ENCODE assay signal across 9 cellular contexts in genomic region chr16:2511996-2512919, GRCh38. TPM values are rescaled to one million over a fixed set of nuclear protein-coding genes. Genes with fewer than 3 reads are reported as not detected.
DNase-seq lines count a peak whose midpoint lies in the region; ATAC-seq and TF ChIP-seq lines count a peak whose summit lies in the region.
"Had no signal": no experiment of that assay in that cellular context is flagged by ENCODE, and none has a peak within 500 bp of the region (broad histone marks: within the 10 kb centered on the region; RNA-seq: fewer than 3 reads in every experiment).

No MANE protein-coding gene starts in this region.

- H3K27me3 Mint-ChIP-seq in HFFc6 (ENCODE audit: insufficient read depth): peaks cover 9% of the 10 kb centered on the region
- no peaks in the 10 kb centered on the region for H3K27me3 Mint-ChIP-seq in activated CD8-positive, alpha-beta T cell treated with anti-CD3 and anti-CD28 coated beads for 36 hours
- H3K27me3 Mint-ChIP-seq in stimulated activated naive B cell treated with anti-CD40 and anti-IgM and Interleukin-4, amounts not matched to agents 10 μg/mL and 1 μg/mL and 100 μg/mL, for 72 hours: no peaks in the 10 kb centered on the region

- no peak for TF ChIP-seq CTCF in HFFc6 (IDR thresholded peaks at IDR 0.05)
- no peak for TF ChIP-seq CTCF in activated CD8-positive, alpha-beta T cell treated with anti-CD3 and anti-CD28 coated beads for 36 hours (IDR thresholded peaks at IDR 0.05)

- peak overlapping the region; percentile 81 for H3K4me3 ChIP-seq in iPS-18c (ENCODE audit: insufficient read depth, low read depth, low read length)

- CTCF ChIA-PET in activated CD8-positive, alpha-beta T cell treated with anti-CD3 and anti-CD28 coated beads for 36 hours (lab: Charles Lee): no interaction called here

- no peak for ATAC-seq in activated CD8-positive, alpha-beta T cell treated with anti-CD3 and anti-CD28 coated beads for 36 hours
- ATAC-seq in stimulated activated naive B cell treated with anti-CD40 and anti-IgM and Interleukin-4, amounts not matched to agents 10 μg/mL and 1 μg/mL and 100 μg/mL, for 72 hours (replicated peaks): no peak

- peaks cover 45% of the 10 kb centered on the region for H3K4me1 Mint-ChIP-seq in HFFc6 (ENCODE audit: low read depth)
- H3K4me1 Mint-ChIP-seq in activated CD8-positive, alpha-beta T cell treated with anti-CD3 and anti-CD28 coated beads for 36 hours (ENCODE audit: low read depth): peaks cover 36% of the 10 kb centered on the region
- peaks cover 65 to 90% of the 10 kb centered on the region in 2 donors for H3K4me1 Mint-ChIP-seq in stimulated activated naive B cell treated with anti-CD40 and anti-IgM and Interleukin-4, amounts not matched to agents 10 μg/mL and 1 μg/mL and 100 μg/mL, for 72 hours

- H3K9me3 Mint-ChIP-seq in HFFc6: no peaks in the 10 kb centered on the region
- H3K9me3 Mint-ChIP-seq in activated CD8-positive, alpha-beta T cell treated with anti-CD3 and anti-CD28 coated beads for 36 hours: no peaks in the 10 kb centered on the region
- H3K9me3 Mint-ChIP-seq in stimulated activated naive B cell treated with anti-CD40 and anti-IgM and Interleukin-4, amounts not matched to agents 10 μg/mL and 1 μg/mL and 100 μg/mL, for 72 hours: peaks cover 0 to 3% of the 10 kb centered on the region in 2 donors

- H3K36me3 Mint-ChIP-seq in HFFc6 (ENCODE audit: low read depth): peaks cover 23% of the 10 kb centered on the region
- H3K36me3 Mint-ChIP-seq in activated CD8-positive, alpha-beta T cell treated with anti-CD3 and anti-CD28 coated beads for 36 hours (ENCODE audit: low read depth): peaks cover 11% of the 10 kb centered on the region
- H3K36me3 Mint-ChIP-seq in stimulated activated naive B cell treated with anti-CD40 and anti-IgM and Interleukin-4, amounts not matched to agents 10 μg/mL and 1 μg/mL and 100 μg/mL, for 72 hours: peaks cover 17 to 24% of the 10 kb centered on the region in 2 donors

- intact Hi-C loops in activated CD8-positive, alpha-beta T cell treated with anti-CD3 and anti-CD28 coated beads for 36 hours (cut with micrococcal nuclease): no loop called here

- peak overlapping the region; percentile 36; the same call in 1 of the 2 replicates for H3K27ac Mint-ChIP-seq in HFFc6
- peak overlapping the region; percentile 78 for H3K27ac Mint-ChIP-seq in activated CD8-positive, alpha-beta T cell treated with anti-CD3 and anti-CD28 coated beads for 36 hours
- H3K27ac Mint-ChIP-seq in stimulated activated naive B cell treated with anti-CD40 and anti-IgM and Interleukin-4, amounts not matched to agents 10 μg/mL and 1 μg/mL and 100 μg/mL, for 72 hours: peak overlapping the region; percentile 97

- no peaks in the 10 kb centered on the region for H3K9me3 ChIP-seq in iPS-18c (ENCODE audit: control insufficient read depth, insufficient read depth, low read length)
- H3K9me3 ChIP-seq: SJSA1 had no signal

- DNase-seq in HFFc6 (no peak), dedifferentiated amniotic fluid mesenchymal stem cell (ENCODE audit: extremely low spot score) (no peak), C1 segment of cervical spinal cord (lab: John Stamatoyannopoulos, UW) (no peak), NCI-H774 (lab: John Stamatoyannopoulos, UW) (no peak)
- no peak for DNase-seq in activated CD8-positive, alpha-beta T cell treated with anti-CD3 and anti-CD28 coated beads for 36 hours
- DNase-seq in stimulated activated naive B cell treated with anti-CD40 and anti-IgM and Interleukin-4, amounts not matched to agents 10 μg/mL and 1 μg/mL and 100 μg/mL, for 72 hours: no peak
- DNase-seq: activated CD8-positive, alpha-beta memory T cell treated with anti-CD3 and anti-CD28 coated beads, Interleukin-2, amount 50 U/mL, for 48 hours had no signal

- H3K4me3 Mint-ChIP-seq in HFFc6: peak overlapping the region; percentile 90
- peak overlapping the region; percentile 90 for H3K4me3 Mint-ChIP-seq in activated CD8-positive, alpha-beta T cell treated with anti-CD3 and anti-CD28 coated beads for 36 hours
- H3K4me3 Mint-ChIP-seq in stimulated activated naive B cell treated with anti-CD40 and anti-IgM and Interleukin-4, amounts not matched to agents 10 μg/mL and 1 μg/mL and 100 μg/mL, for 72 hours: peak overlapping the region; percentile 84 to 96

- POLR2A ChIA-PET in activated CD8-positive, alpha-beta T cell treated with anti-CD3 and anti-CD28 coated beads for 36 hours (lab: Charles Lee): interaction anchor here (1.3 to 1.6 kb wide), 2 partner anchors 11 to 31 kb away, joined by 4 to 5 read pairs; no protein-coding TSS in a partner anchor

RNA-seq across cellular contexts. Expression of gene ATP6V0C, which starts 1.5 kb away (rescaled TPM):
- total RNA-seq in HFFc6 (2021; fragmentation: NEBNext Ultra II Directional; extraction: Animal tissue kit (Norgen Biotek cat#: 25700)): 100 to 1,000 TPM; 303 to 341 (median 309) TPM
- total RNA-seq in activated CD8-positive, alpha-beta T cell treated with anti-CD3 and anti-CD28 coated beads for 36 hours: 10 to 100 TPM; 85.9 to 88.6 TPM

RNA-seq across cellular contexts. Expression of gene AMDHD2, which starts 7.9 kb away (rescaled TPM):
- 10 to 100 TPM; 15.6 to 19.3 (median 18.6) TPM for total RNA-seq in HFFc6 (2021; fragmentation: NEBNext Ultra II Directional; extraction: Animal tissue kit (Norgen Biotek cat#: 25700))
- 10 to 100 TPM; 28.2 to 29.0 TPM for total RNA-seq in activated CD8-positive, alpha-beta T cell treated with anti-CD3 and anti-CD28 coated beads for 36 hours

RNA-seq across cellular contexts. Expression of gene CEMP1, which starts 18.9 kb away (rescaled TPM):
- total RNA-seq in HFFc6 (2021; fragmentation: NEBNext Ultra II Directional; extraction: Animal tissue kit (Norgen Biotek cat#: 25700)): not detected
- total RNA-seq in activated CD8-positive, alpha-beta T cell treated with anti-CD3 and anti-CD28 coated beads for 36 hours: not detected
- total RNA-seq: SJSA1 had no signal

RNA-seq across cellular contexts. Expression of gene PDPK1, which starts 25.6 kb away (rescaled TPM):
- 10 to 100 TPM; 34.2 to 43.8 (median 37.0) TPM for total RNA-seq in HFFc6 (2021; fragmentation: NEBNext Ultra II Directional; extraction: Animal tissue kit (Norgen Biotek cat#: 25700))
- 10 to 100 TPM; 32.4 to 33.9 TPM for total RNA-seq in activated CD8-positive, alpha-beta T cell treated with anti-CD3 and anti-CD28 coated beads for 36 hours

RNA-seq across cellular contexts. Expression of gene TBC1D24, which starts 37.3 kb away (rescaled TPM):
- 10 to 100 TPM; 15.8 to 30.3 (median 19.0) TPM for total RNA-seq in HFFc6 (2021; fragmentation: NEBNext Ultra II Directional; extraction: Animal tissue kit (Norgen Biotek cat#: 25700))
- total RNA-seq in activated CD8-positive, alpha-beta T cell treated with anti-CD3 and anti-CD28 coated beads for 36 hours: 10 to 100 TPM; 16.6 to 16.7 TPM

Comparison
In these comparisons a context has a peak if more than half of its experiments do, and no peak if none do; other contexts are left out.
1. H3K27ac Mint-ChIP-seq: peak in every context shown above with its lines; median percentile 97 in stimulated activated naive B cell treated with anti-CD40 and anti-IgM and Interleukin-4, amounts not matched to agents 10 μg/mL and 1 μg/mL and 100 μg/mL, for 72 hours; 78 in activated CD8-positive, alpha-beta T cell treated with anti-CD3 and anti-CD28 coated beads for 36 hours; 36 in HFFc6.